ENCODE assay signal across 8 cellular contexts in genomic region chr20:32189691-32190607, GRCh38. TPM values are rescaled to one million over a fixed set of nuclear protein-coding genes. Genes with fewer than 3 reads are reported as not detected.
DNase-seq lines count a peak whose midpoint lies in the region; ATAC-seq lines count a peak whose summit lies in the region.

No MANE protein-coding gene starts in this region.

- peak; percentile 67 for DNase-seq in AG08396 (ENCODE audit: low spot score)
- DNase-seq in LHCN-M2 (ENCODE audit: low read depth) = peak; percentile 24
- peak; percentile 80 for DNase-seq in activated CD8-positive, alpha-beta memory T cell treated with anti-CD3 and anti-CD28 coated beads, Interleukin-2, amount 50 U/mL, for 48 hours
- DNase-seq in epithelial cell of prostate (ENCODE audit: low read depth, low spot score) = no peak
- DNase-seq in substantia nigra (lab: John Stamatoyannopoulos, UW) = peak in 33 of 49 donors; percentile 3 to 77 (median 38)
- DNase-seq in HuH-7 (ENCODE audit: low spot score) = no peak

- no peaks in the 10 kb centered on the region for H3K27me3 ChIP-seq in mucosa of rectum (ENCODE audit: control insufficient read depth in 2 of 2, insufficient read depth in 2 of 2, low read length in 2 of 2)

- H3K27ac ChIP-seq in epithelial cell of prostate (peak overlapping the region; percentile 52), mucosa of rectum (ENCODE audit: low read depth in 2 of 2, low read length in 2 of 2) (peak overlapping the region; percentile 44 to 45), substantia nigra (ENCODE audit: low read depth, low read length, poor library complexity, severe bottlenecking) (peak overlapping the region; percentile 73)

- peak overlapping the region; percentile 66 to 84 for H3K9ac ChIP-seq in mucosa of rectum (ENCODE audit: low read depth in 1 of 2, low read length in 2 of 2)

- H3K4me1 ChIP-seq in mucosa of rectum (ENCODE audit: control insufficient read depth in 2 of 2, insufficient read depth in 2 of 2, low read length in 2 of 2) = peaks cover 7 to 11% of the 10 kb centered on the region in 2 donors

- peaks cover 7 to 11% of the 10 kb centered on the region in 2 donors for H3K36me3 ChIP-seq in mucosa of rectum (ENCODE audit: control insufficient read depth in 2 of 2, insufficient read depth in 2 of 2, low read length in 2 of 2)

- H3K4me3 ChIP-seq in mucosa of rectum (ENCODE audit: low read length in 2 of 2) = peak overlapping the region; percentile 64 to 80

- no peak for ATAC-seq in GM18519 (IDR thresholded peaks at IDR 0.05; ENCODE audit: low FRiP score, unreplicated experiment)

- no peaks in the 10 kb centered on the region for H3K9me3 ChIP-seq in mucosa of rectum (ENCODE audit: control insufficient read depth in 2 of 2, low read length in 2 of 2)

RNA-seq across cellular contexts. Expression of gene PLAGL2, which starts 17.6 kb away (rescaled TPM):
- 3.3 and 4.6 TPM in 2 replicates for total RNA-seq in LHCN-M2 (2014; rRNA removed)
- 4.0 TPM for polyA plus RNA-seq in LHCN-M2 (2012)

RNA-seq across cellular contexts. Expression of gene POFUT1, which starts 17.7 kb away (rescaled TPM):
- 59.4 and 64.4 TPM in 2 replicates for total RNA-seq in LHCN-M2 (2014; rRNA removed)
- polyA plus RNA-seq in LHCN-M2 (2012) = 29.4 TPM

Comparison
In these comparisons a context has a peak if more than half of its experiments do, and no peak if none do; other contexts are left out.
1. DNase-seq: peak in AG08396 (single experiment), LHCN-M2 (single experiment), activated CD8-positive, alpha-beta memory T cell treated with anti-CD3 and anti-CD28 coated beads, Interleukin-2, amount 50 U/mL, for 48 hours (single experiment) and substantia nigra (33 of 49); none in epithelial cell of prostate (single experiment) and HuH-7 (single experiment).
2. Peak in every context shown above with its lines, with median percentiles within 50 percentile points of each other: H3K27ac ChIP-seq.